14 cellular contexts compared by ENCODE assay signal in genomic region chr6:123829302-123829953, GRCh38. TPM values are rescaled to one million over a fixed set of nuclear protein-coding genes. Genes with fewer than 3 reads are reported as not detected.
DNase-seq lines count a peak whose midpoint lies in the region; ATAC-seq and TF ChIP-seq lines count a peak whose summit lies in the region.
"Had no signal": no experiment of that assay in that cellular context is flagged by ENCODE, and none has a peak within 500 bp of the region (broad histone marks: within the 10 kb centered on the region; RNA-seq: fewer than 3 reads in every experiment).

No MANE protein-coding gene starts in this region.

- no peak for ATAC-seq in GM21717 (IDR thresholded peaks at IDR 0.05; ENCODE audit: unreplicated experiment)

- H3K9ac ChIP-seq in colonic mucosa (ENCODE audit: low read depth in 2 of 2, low read length in 2 of 2): no peak overlapping the region

- no peaks in the 10 kb centered on the region for H3K36me3 ChIP-seq in colonic mucosa
- H3K36me3 ChIP-seq: transverse colon had no signal

- H3K27ac ChIP-seq in colonic mucosa: no peak overlapping the region
- H3K27ac ChIP-seq: transverse colon had no signal

- intact Hi-C loops in colonic mucosa (cut with DNase I): no loop called here

- H3K4me1 ChIP-seq in colonic mucosa: no peaks in the 10 kb centered on the region
- H3K4me1 ChIP-seq: transverse colon had no signal

- H3K9me3 ChIP-seq in colonic mucosa: no peaks in the 10 kb centered on the region
- H3K9me3 ChIP-seq: transverse colon had no signal

- DNase-seq in HPDE6-E6E7 (ENCODE audit: extremely low spot score) (peak; percentile 42), amniotic epithelial cell (ENCODE audit: low read depth) (peak; percentile 81), glomerular endothelial cell (ENCODE audit: extremely low read depth, low read depth, low spot score) (peak; percentile 41), smooth muscle cell of the brain vasculature (ENCODE audit: low read depth, low spot score) (peak; percentile 1), NCI-H510A treated with DMSO at 0.1 percent for 48 hours (lab: John Stamatoyannopoulos, UW) (no peak), hypothalamus (lab: John Stamatoyannopoulos, UW) (no peak), colonic mucosa (no peak)
- DNase-seq: activated T-cell treated with anti-CD3 and anti-CD28 coated beads, Interleukin-2, amount 50 U/mL, for 48 hours; effector CD8-positive, alpha-beta T cell; KG1; transverse colon had no signal

- H3K27me3 ChIP-seq in colonic mucosa: no peaks in the 10 kb centered on the region
- H3K27me3 ChIP-seq: transverse colon had no signal

- no peak for TF ChIP-seq CTCF in colonic mucosa (IDR thresholded peaks at IDR 0.05)

- H3K4me3 ChIP-seq in colonic mucosa: no peak overlapping the region
- H3K4me3 ChIP-seq: transverse colon had no signal

RNA-seq across cellular contexts. Expression of gene NKAIN2, which starts 25.8 kb away (rescaled TPM):
- total RNA-seq in glomerular endothelial cell: 0.06 TPM in 1 of 2 replicates, not detected in the other
- under 1 TPM in 1 of 2 donors, not detected in 1; 0.21 TPM for total RNA-seq in colonic mucosa
- total RNA-seq: omental fat pad; T-helper 1 cell treated with Interleukin-12 subunit alpha and Interleukin-12 subunit beta and Interleukin-4 antibody, amounts not matched to agents 30 ng/mL and 1 ng/mL, for 36 hours had no signal

Comparison
In these comparisons a context has a peak if more than half of its experiments do, and no peak if none do; other contexts are left out.
1. DNase-seq: peak in HPDE6-E6E7 (single experiment), amniotic epithelial cell (single experiment), glomerular endothelial cell (single experiment) and smooth muscle cell of the brain vasculature (single experiment); none in NCI-H510A treated with DMSO at 0.1 percent for 48 hours (single experiment), hypothalamus (0 of 51) and colonic mucosa (single experiment).